In the genomic region with DNA sequence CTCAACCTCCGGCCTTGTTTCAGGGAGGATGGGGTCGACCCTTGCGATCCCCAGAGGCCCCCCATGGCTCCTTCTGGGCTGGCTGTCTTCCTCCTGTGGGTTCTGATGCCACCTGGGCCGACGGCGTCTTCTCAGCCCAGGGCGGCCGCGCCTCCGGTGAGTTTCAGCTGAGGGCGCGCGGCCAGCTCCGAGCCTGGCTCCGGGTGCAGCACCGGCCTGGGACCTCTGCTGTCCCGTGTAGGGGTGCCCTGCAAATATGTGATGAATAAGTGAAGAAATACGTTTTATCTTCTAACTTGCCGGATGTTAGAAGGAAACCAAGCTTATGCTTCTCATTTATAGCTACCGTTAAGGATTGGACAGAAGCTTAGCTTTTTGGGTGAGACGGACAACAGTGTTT, we compare ENCODE assay signal across 22 cellular contexts. TPM values are rescaled to one million over a fixed set of nuclear protein-coding genes. Genes with fewer than 3 reads are reported as not detected.
"Had no signal": no experiment of that assay in that cellular context is flagged by ENCODE, and none has a peak within 500 bp of the region (broad histone marks: within the 10 kb centered on the region; RNA-seq: fewer than 3 reads in every experiment).

No MANE protein-coding gene starts in this region.

RNA-seq across cellular contexts. Expression of a gene that starts 4.4 kb away (rescaled TPM):
- total RNA-seq: cardiac muscle cell, colonic mucosa, dermis microvascular lymphatic vessel endothelial cell, epithelial cell of proximal tubule, glomerular endothelial cell had no signal

RNA-seq across cellular contexts. Expression of a gene that starts 42.6 kb away (rescaled TPM):
- total RNA-seq: activated naive CD8-positive, alpha-beta T cell treated with anti-CD3 and anti-CD28 coated beads for 36 hours; dermis microvascular lymphatic vessel endothelial cell had no signal

RNA-seq across cellular contexts. Expression of a gene that starts 56.8 kb away (rescaled TPM):
- total RNA-seq: activated CD4-positive, alpha-beta memory T cell treated with anti-CD3 and anti-CD28 coated beads for 36 hours; activated CD4-positive, alpha-beta T cell treated with anti-CD3 and anti-CD28 coated beads for 36 hours; activated CD4-positive, alpha-beta T cell treated with anti-CD3 and anti-CD28 coated beads, Interleukin-2, amount 10 ng/mL, durations not matched to agents 24 days and 14 days; activated CD8-positive, alpha-beta memory T cell treated with anti-CD3 and anti-CD28 coated beads for 36 hours; activated CD8-positive, alpha-beta memory T cell treated with anti-CD3 and anti-CD28 coated beads, Interleukin-2, amount 10 ng/mL, durations not matched to agents 7 days and 5 days; activated CD8-positive, alpha-beta T cell treated with anti-CD3 and anti-CD28 coated beads, Interleukin-2, amount 10 ng/mL, durations not matched to agents 7 days and 5 days; activated naive CD4-positive, alpha-beta T cell treated with anti-CD3 and anti-CD28 coated beads for 36 hours; activated naive CD8-positive, alpha-beta T cell treated with anti-CD3 and anti-CD28 coated beads for 36 hours; activated T-helper 2 cell treated with anti-CD3 and anti-CD28 coated beads, Interferon-gamma antibody, Interleukin-2, Interleukin-4, amounts not matched to agents 10 μg/mL and 5 μg/mL and 100 μg/mL, durations not matched to agents 14 hours and 24 hours and 36 hours; adrenal gland; aorta; body of pancreas; cardiac muscle cell; colonic mucosa; dermis microvascular lymphatic vessel endothelial cell; epithelial cell of proximal tubule; esophagus squamous epithelium; fibroblast of lung; gastroesophageal sphincter; glomerular endothelial cell; heart right ventricle; T-cell had no signal
- polyA plus RNA-seq: adrenal gland, aorta, cardiac muscle cell, fibroblast of lung, heart right ventricle had no signal
